Comparison of ENCODE assay signal across 2 cellular contexts in the genomic region with DNA sequence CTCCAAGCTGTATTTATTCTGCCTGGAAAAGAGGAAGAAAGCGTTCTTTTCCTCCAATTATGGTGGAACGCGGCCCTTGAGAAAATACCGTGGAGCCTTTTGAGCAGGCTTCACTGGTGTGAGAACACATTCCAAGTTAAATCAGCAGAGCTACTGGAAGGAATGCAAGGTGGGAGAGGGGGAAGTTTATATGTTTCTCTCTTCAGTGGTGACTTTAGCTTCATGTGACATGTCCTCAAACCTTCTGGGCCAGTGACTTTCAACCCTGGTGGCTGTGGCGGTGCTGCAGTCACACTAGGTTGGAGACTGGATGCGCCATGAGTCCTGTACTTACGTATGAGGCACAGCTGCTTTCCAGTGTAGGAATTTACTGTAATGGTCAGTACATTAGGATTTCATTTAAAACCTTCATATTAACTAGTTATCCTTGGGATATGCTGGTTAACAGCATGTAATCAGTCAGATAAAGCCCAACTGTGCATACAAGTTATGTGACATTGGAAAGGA.
TF ChIP-seq lines count a peak whose summit lies in the region.

No MANE protein-coding gene starts in this region.

TF ChIP-seq in HepG2, 621 proteins besides CTCF, POLR2A, EP300 and RAD21:
- TF ChIP-seq NFE2L2 (IDR thresholded peaks at IDR 0.05; ENCODE audit: low read length) (no peak), KMT2A (CRISPR knock-in tag; IDR thresholded peaks at IDR 0.05) (no peak), HNF4A (CRISPR knock-in tag; IDR thresholded peaks at IDR 0.05) (no peak), SRSF9 (IDR thresholded peaks at IDR 0.05; ENCODE audit: borderline replicate concordance, insufficient read depth, low read depth, low read length, poor library complexity, severe bottlenecking) (no peak), KDM1A (CRISPR knock-in tag; IDR thresholded peaks at IDR 0.05) (no peak)
- TF ChIP-seq, protein P1, sequence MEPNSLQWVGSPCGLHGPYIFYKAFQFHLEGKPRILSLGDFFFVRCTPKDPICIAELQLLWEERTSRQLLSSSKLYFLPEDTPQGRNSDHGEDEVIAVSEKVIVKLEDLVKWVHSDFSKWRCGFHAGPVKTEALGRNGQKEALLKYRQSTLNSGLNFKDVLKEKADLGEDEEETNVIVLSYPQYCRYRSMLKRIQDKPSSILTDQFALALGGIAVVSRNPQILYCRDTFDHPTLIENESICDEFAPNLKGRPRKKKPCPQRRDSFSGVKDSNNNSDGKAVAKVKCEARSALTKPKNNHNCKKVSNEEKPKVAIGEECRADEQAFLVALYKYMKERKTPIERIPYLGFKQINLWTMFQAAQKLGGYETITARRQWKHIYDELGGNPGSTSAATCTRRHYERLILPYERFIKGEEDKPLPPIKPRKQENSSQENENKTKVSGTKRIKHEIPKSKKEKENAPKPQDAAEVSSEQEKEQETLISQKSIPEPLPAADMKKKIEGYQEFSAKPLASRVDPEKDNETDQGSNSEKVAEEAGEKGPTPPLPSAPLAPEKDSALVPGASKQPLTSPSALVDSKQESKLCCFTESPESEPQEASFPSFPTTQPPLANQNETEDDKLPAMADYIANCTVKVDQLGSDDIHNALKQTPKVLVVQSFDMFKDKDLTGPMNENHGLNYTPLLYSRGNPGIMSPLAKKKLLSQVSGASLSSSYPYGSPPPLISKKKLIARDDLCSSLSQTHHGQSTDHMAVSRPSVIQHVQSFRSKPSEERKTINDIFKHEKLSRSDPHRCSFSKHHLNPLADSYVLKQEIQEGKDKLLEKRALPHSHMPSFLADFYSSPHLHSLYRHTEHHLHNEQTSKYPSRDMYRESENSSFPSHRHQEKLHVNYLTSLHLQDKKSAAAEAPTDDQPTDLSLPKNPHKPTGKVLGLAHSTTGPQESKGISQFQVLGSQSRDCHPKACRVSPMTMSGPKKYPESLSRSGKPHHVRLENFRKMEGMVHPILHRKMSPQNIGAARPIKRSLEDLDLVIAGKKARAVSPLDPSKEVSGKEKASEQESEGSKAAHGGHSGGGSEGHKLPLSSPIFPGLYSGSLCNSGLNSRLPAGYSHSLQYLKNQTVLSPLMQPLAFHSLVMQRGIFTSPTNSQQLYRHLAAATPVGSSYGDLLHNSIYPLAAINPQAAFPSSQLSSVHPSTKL (CRISPR knock-in tag; IDR thresholded peaks at IDR 0.05) = no peak
- TF ChIP-seq, protein P2, sequence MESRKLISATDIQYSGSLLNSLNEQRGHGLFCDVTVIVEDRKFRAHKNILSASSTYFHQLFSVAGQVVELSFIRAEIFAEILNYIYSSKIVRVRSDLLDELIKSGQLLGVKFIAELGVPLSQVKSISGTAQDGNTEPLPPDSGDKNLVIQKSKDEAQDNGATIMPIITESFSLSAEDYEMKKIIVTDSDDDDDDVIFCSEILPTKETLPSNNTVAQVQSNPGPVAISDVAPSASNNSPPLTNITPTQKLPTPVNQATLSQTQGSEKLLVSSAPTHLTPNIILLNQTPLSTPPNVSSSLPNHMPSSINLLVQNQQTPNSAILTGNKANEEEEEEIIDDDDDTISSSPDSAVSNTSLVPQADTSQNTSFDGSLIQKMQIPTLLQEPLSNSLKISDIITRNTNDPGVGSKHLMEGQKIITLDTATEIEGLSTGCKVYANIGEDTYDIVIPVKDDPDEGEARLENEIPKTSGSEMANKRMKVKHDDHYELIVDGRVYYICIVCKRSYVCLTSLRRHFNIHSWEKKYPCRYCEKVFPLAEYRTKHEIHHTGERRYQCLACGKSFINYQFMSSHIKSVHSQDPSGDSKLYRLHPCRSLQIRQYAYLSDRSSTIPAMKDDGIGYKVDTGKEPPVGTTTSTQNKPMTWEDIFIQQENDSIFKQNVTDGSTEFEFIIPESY (CRISPR knock-in tag; IDR thresholded peaks at IDR 0.05) = 0 out of 2 replicates have a peak, but pooled peaks have one; percentile 54
TF ChIP-seq in HepG2: peak in this region for 1.

TF ChIP-seq in K562, 482 proteins besides CTCF, POLR2A, EP300 and RAD21:
- TF ChIP-seq, protein P3, sequence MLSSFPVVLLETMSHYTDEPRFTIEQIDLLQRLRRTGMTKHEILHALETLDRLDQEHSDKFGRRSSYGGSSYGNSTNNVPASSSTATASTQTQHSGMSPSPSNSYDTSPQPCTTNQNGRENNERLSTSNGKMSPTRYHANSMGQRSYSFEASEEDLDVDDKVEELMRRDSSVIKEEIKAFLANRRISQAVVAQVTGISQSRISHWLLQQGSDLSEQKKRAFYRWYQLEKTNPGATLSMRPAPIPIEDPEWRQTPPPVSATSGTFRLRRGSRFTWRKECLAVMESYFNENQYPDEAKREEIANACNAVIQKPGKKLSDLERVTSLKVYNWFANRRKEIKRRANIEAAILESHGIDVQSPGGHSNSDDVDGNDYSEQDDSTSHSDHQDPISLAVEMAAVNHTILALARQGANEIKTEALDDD (IDR thresholded peaks at IDR 0.05) = 0 out of 2 replicates have a peak, but pooled peaks have one; percentile 11
- TF ChIP-seq, protein P4, sequence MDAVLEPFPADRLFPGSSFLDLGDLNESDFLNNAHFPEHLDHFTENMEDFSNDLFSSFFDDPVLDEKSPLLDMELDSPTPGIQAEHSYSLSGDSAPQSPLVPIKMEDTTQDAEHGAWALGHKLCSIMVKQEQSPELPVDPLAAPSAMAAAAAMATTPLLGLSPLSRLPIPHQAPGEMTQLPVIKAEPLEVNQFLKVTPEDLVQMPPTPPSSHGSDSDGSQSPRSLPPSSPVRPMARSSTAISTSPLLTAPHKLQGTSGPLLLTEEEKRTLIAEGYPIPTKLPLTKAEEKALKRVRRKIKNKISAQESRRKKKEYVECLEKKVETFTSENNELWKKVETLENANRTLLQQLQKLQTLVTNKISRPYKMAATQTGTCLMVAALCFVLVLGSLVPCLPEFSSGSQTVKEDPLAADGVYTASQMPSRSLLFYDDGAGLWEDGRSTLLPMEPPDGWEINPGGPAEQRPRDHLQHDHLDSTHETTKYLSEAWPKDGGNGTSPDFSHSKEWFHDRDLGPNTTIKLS (IDR thresholded peaks at IDR 0.05; ENCODE audit: borderline replicate concordance, low read depth) = no peak
- TF ChIP-seq SMARCC2 (IDR thresholded peaks at IDR 0.05; ENCODE audit: low read depth) (no peak), ZNF165 (CRISPR knock-in tag; IDR thresholded peaks at IDR 0.05; ENCODE audit: borderline replicate concordance) (no peak), SIX5 (IDR thresholded peaks at IDR 0.05; ENCODE audit: borderline replicate concordance in 1 of 2, insufficient read depth in 1 of 2, low read depth in 1 of 2, low read length in 2 of 2) (no peak), PHTF2 (CRISPR knock-in tag; IDR thresholded peaks at IDR 0.05) (no peak), ZNF57 (CRISPR knock-in tag; IDR thresholded peaks at IDR 0.05) (no peak), ZNF143 (CRISPR knock-in tag; IDR thresholded peaks at IDR 0.05) (no peak), ZNF785 (CRISPR knock-in tag; IDR thresholded peaks at IDR 0.05) (no peak)
- TF ChIP-seq, protein P5, sequence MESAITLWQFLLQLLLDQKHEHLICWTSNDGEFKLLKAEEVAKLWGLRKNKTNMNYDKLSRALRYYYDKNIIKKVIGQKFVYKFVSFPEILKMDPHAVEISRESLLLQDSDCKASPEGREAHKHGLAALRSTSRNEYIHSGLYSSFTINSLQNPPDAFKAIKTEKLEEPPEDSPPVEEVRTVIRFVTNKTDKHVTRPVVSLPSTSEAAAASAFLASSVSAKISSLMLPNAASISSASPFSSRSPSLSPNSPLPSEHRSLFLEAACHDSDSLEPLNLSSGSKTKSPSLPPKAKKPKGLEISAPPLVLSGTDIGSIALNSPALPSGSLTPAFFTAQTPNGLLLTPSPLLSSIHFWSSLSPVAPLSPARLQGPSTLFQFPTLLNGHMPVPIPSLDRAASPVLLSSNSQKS (CRISPR knock-in tag; IDR thresholded peaks at IDR 0.05) = no peak
- TF ChIP-seq, protein P6, sequence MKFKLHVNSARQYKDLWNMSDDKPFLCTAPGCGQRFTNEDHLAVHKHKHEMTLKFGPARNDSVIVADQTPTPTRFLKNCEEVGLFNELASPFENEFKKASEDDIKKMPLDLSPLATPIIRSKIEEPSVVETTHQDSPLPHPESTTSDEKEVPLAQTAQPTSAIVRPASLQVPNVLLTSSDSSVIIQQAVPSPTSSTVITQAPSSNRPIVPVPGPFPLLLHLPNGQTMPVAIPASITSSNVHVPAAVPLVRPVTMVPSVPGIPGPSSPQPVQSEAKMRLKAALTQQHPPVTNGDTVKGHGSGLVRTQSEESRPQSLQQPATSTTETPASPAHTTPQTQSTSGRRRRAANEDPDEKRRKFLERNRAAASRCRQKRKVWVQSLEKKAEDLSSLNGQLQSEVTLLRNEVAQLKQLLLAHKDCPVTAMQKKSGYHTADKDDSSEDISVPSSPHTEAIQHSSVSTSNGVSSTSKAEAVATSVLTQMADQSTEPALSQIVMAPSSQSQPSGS (CRISPR knock-in tag; IDR thresholded peaks at IDR 0.05) = no peak
- TF ChIP-seq, protein P7, sequence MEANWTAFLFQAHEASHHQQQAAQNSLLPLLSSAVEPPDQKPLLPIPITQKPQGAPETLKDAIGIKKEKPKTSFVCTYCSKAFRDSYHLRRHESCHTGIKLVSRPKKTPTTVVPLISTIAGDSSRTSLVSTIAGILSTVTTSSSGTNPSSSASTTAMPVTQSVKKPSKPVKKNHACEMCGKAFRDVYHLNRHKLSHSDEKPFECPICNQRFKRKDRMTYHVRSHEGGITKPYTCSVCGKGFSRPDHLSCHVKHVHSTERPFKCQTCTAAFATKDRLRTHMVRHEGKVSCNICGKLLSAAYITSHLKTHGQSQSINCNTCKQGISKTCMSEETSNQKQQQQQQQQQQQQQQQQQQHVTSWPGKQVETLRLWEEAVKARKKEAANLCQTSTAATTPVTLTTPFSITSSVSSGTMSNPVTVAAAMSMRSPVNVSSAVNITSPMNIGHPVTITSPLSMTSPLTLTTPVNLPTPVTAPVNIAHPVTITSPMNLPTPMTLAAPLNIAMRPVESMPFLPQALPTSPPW (CRISPR knock-in tag; IDR thresholded peaks at IDR 0.05) = no peak
- TF ChIP-seq, protein P2 (CRISPR knock-in tag; IDR thresholded peaks at IDR 0.05) = peak; percentile 91
